Comparison of ENCODE assay signal across 8 cellular contexts in genomic region chr10:100510533-100511308, GRCh38.
DNase-seq lines count a peak whose midpoint lies in the region; ATAC-seq and TF ChIP-seq lines count a peak whose summit lies in the region.

No MANE protein-coding gene starts in this region.

- peaks cover 18% of the 10 kb centered on the region for H3K36me3 Mint-ChIP-seq in effector memory CD8-positive, alpha-beta T cell (ENCODE audit: insufficient read depth)
- peaks cover 30% of the 10 kb centered on the region for H3K36me3 Mint-ChIP-seq in stimulated activated naive CD8-positive, alpha-beta T cell treated with anti-CD3 and anti-CD28 coated beads, Interleukin-15, Interleukin-2, amounts not matched to agents 100 ng/mL and 50 ng/mL, for 24 hours (ENCODE audit: low read depth)

- no peak for TF ChIP-seq CTCF in GM10266 (IDR thresholded peaks at IDR 0.05; ENCODE audit: control insufficient read depth, insufficient read depth, low read depth, missing control alignments)

- no peaks in the 10 kb centered on the region for H3K9me3 Mint-ChIP-seq in effector memory CD8-positive, alpha-beta T cell
- H3K9me3 Mint-ChIP-seq in stimulated activated naive CD8-positive, alpha-beta T cell treated with anti-CD3 and anti-CD28 coated beads, Interleukin-15, Interleukin-2, amounts not matched to agents 100 ng/mL and 50 ng/mL, for 24 hours: no peaks in the 10 kb centered on the region

- peak; percentile 89 for ATAC-seq in effector memory CD8-positive, alpha-beta T cell (replicated peaks)

- peak overlapping the region; percentile 54 to 59 for H3K4me3 Mint-ChIP-seq in effector memory CD8-positive, alpha-beta T cell
- H3K4me3 Mint-ChIP-seq in stimulated activated naive CD8-positive, alpha-beta T cell treated with anti-CD3 and anti-CD28 coated beads, Interleukin-15, Interleukin-2, amounts not matched to agents 100 ng/mL and 50 ng/mL, for 24 hours: no peak overlapping the region

- DNase-seq in DMS53 (lab: John Stamatoyannopoulos, UW) (peak; percentile 34), DMS53 treated with DMSO at 0.1 percent for 48 hours (lab: John Stamatoyannopoulos, UW; ENCODE audit: unreplicated experiment) (no peak), GM10266 (ENCODE audit: extremely low spot score) (no peak), putamen (ENCODE audit: low spot score) (no peak), NCI-H2196 treated with DMSO at 0.1 percent for 48 hours (lab: John Stamatoyannopoulos, UW; ENCODE audit: unreplicated experiment) (no peak)
- DNase-seq in activated CD4-positive, alpha-beta T cell treated with anti-CD3 and anti-CD28 coated beads, Interleukin-2, amount 50 U/mL, for 4 hours: peak; percentile 51 to 67
- peak; percentile 59 to 70 (median 65) for DNase-seq in effector memory CD8-positive, alpha-beta T cell

- H3K4me1 Mint-ChIP-seq in effector memory CD8-positive, alpha-beta T cell (ENCODE audit: low read depth in 2 of 2): peaks cover 51 to 57% of the 10 kb centered on the region in 2 donors
- peaks cover 69% of the 10 kb centered on the region for H3K4me1 Mint-ChIP-seq in stimulated activated naive CD8-positive, alpha-beta T cell treated with anti-CD3 and anti-CD28 coated beads, Interleukin-15, Interleukin-2, amounts not matched to agents 100 ng/mL and 50 ng/mL, for 24 hours (ENCODE audit: low read depth)

- peak overlapping the region; percentile 58 to 83 for H3K27ac Mint-ChIP-seq in effector memory CD8-positive, alpha-beta T cell
- H3K27ac Mint-ChIP-seq in stimulated activated naive CD8-positive, alpha-beta T cell treated with anti-CD3 and anti-CD28 coated beads, Interleukin-15, Interleukin-2, amounts not matched to agents 100 ng/mL and 50 ng/mL, for 24 hours: peak overlapping the region; percentile 71

- no peaks in the 10 kb centered on the region for H3K27me3 Mint-ChIP-seq in effector memory CD8-positive, alpha-beta T cell
- H3K27me3 Mint-ChIP-seq in stimulated activated naive CD8-positive, alpha-beta T cell treated with anti-CD3 and anti-CD28 coated beads, Interleukin-15, Interleukin-2, amounts not matched to agents 100 ng/mL and 50 ng/mL, for 24 hours: no peaks in the 10 kb centered on the region

Comparison
In these comparisons a context has a peak if more than half of its experiments do, and no peak if none do; other contexts are left out.
1. DNase-seq: peak in DMS53 (single experiment), activated CD4-positive, alpha-beta T cell treated with anti-CD3 and anti-CD28 coated beads, Interleukin-2, amount 50 U/mL, for 4 hours (2 of 2) and effector memory CD8-positive, alpha-beta T cell (3 of 3); none in DMS53 treated with DMSO at 0.1 percent for 48 hours (single experiment), GM10266 (single experiment), putamen (single experiment) and NCI-H2196 treated with DMSO at 0.1 percent for 48 hours (single experiment).